ENCODE assay signal across 10 cellular contexts in genomic region chr3:14532691-14533456, GRCh38. TPM values are rescaled to one million over a fixed set of nuclear protein-coding genes. Genes with fewer than 3 reads are reported as not detected.
DNase-seq lines count a peak whose midpoint lies in the region; ATAC-seq, FAIRE-seq and TF ChIP-seq lines count a peak whose summit lies in the region.
"Had no signal": no experiment of that assay in that cellular context is flagged by ENCODE, and none has a peak within 500 bp of the region (broad histone marks: within the 10 kb centered on the region; RNA-seq: fewer than 3 reads in every experiment).

No MANE protein-coding gene starts in this region.

- H3K9ac ChIP-seq in duodenal mucosa (ENCODE audit: low read depth in 1 of 2, low read length in 2 of 2) = no peak overlapping the region
- H3K9ac ChIP-seq in mesenchymal stem cell (ENCODE audit: low read length) = no peak overlapping the region

- H3K9me3 ChIP-seq in duodenal mucosa (ENCODE audit: control insufficient read depth in 1 of 2, low read length in 2 of 2) (no peaks in the 10 kb centered on the region), mesenchymal stem cell (ENCODE audit: control insufficient read depth, low read length) (no peaks in the 10 kb centered on the region)
- no peaks in the 10 kb centered on the region for H3K9me3 ChIP-seq in CD4-positive, alpha-beta T cell (ENCODE audit: control insufficient read depth, low read length)

- no peak overlapping the region for H4K8ac ChIP-seq in mesenchymal stem cell (ENCODE audit: low read length)

- H2BK12ac ChIP-seq in mesenchymal stem cell (ENCODE audit: low read length in 2 of 2) = no peak overlapping the region

- WGBS in mesenchymal stem cell = 45% methylated on average over 20 of the region's 20 CpGs

- peaks cover 4% of the 10 kb centered on the region for H3K27me3 Mint-ChIP-seq in CD4-positive, alpha-beta T cell

- FAIRE-seq in D721Med (lab: Jason Lieb, UNC) = peak; percentile 95

- H3K4me1 ChIP-seq in duodenal mucosa (ENCODE audit: control insufficient read depth in 1 of 2, insufficient read depth in 2 of 2, low read length in 2 of 2) (peaks cover 7 to 10% of the 10 kb centered on the region in 2 donors), mesenchymal stem cell (ENCODE audit: control insufficient read depth, insufficient read depth, low read depth, low read length) (peaks cover 5% of the 10 kb centered on the region)

- CTCF ChIA-PET in CD4-positive, alpha-beta T cell (lab: Charles Lee) = no interaction called here

- peaks cover 0 to 3% of the 10 kb centered on the region in 2 donors for H3K27me3 ChIP-seq in duodenal mucosa (ENCODE audit: control insufficient read depth in 1 of 2, insufficient read depth in 2 of 2, low read length in 2 of 2)
- peaks cover 37 to 41% of the 10 kb centered on the region in 2 experiments for H3K27me3 ChIP-seq in mesenchymal stem cell (ENCODE audit: control insufficient read depth in 1 of 2, insufficient read depth in 1 of 2, low read length in 2 of 2)
- no peaks in the 10 kb centered on the region for H3K27me3 ChIP-seq in CD4-positive, alpha-beta T cell (ENCODE audit: control insufficient read depth, insufficient read depth, low read length)

- H3K14ac ChIP-seq in mesenchymal stem cell (ENCODE audit: low read length in 2 of 2) = no peak overlapping the region

- H2BK15ac ChIP-seq in mesenchymal stem cell (ENCODE audit: low read depth, poor library complexity, severe bottlenecking) = no peak overlapping the region

- TF ChIP-seq CTCF in D721Med (IDR thresholded peaks at IDR 0.05; ENCODE audit: insufficient read depth, missing control alignments) = no peak
- no peak for TF ChIP-seq CTCF in CD4-positive, alpha-beta T cell (IDR thresholded peaks at IDR 0.05)

- peak; percentile 91 for DNase-seq in D721Med (ENCODE audit: insufficient read length, low spot score)
- peak; percentile 62 for DNase-seq in NCI-H2081 treated with DMSO at 0.1 percent for 48 hours (lab: John Stamatoyannopoulos, UW)
- DNase-seq in mesenchymal stem cell = no peak
- no peak for DNase-seq in CD4-positive, alpha-beta T cell
- no peak for DNase-seq in activated gamma-delta T cell treated with Interleukin-2 at 50 U/mL for 16 hours
- DNase-seq in epidermal melanocyte (ENCODE audit: insufficient read length, low spot score) = no peak

- H4K91ac ChIP-seq in mesenchymal stem cell (ENCODE audit: low read length) = no peak overlapping the region

- no peak overlapping the region for H3K4me3 Mint-ChIP-seq in CD4-positive, alpha-beta T cell

- peak overlapping the region; percentile 42 for H2AFZ ChIP-seq in mesenchymal stem cell (ENCODE audit: low read depth, low read length)

- intact Hi-C loops in CD4-positive, alpha-beta T cell (cut with DNase I, micrococcal nuclease) = no loop called here

- no peak overlapping the region for H2BK5ac ChIP-seq in mesenchymal stem cell (ENCODE audit: low read depth, low read length, poor library complexity, severe bottlenecking)

- POLR2A ChIA-PET in CD4-positive, alpha-beta T cell (lab: Charles Lee) = no interaction called here

- H3K4me2 ChIP-seq in mesenchymal stem cell (ENCODE audit: low read length, poor library complexity, severe bottlenecking) = no peak overlapping the region

- H2BK120ac ChIP-seq in mesenchymal stem cell (ENCODE audit: low read depth, low read length) = no peak overlapping the region

- no peak overlapping the region for H3K4ac ChIP-seq in mesenchymal stem cell (ENCODE audit: low read depth in 1 of 2, low read length in 2 of 2)

- H3K79me1 ChIP-seq in mesenchymal stem cell (replicated peaks; ENCODE audit: low read length, poor library complexity, severe bottlenecking) = no peaks in the 10 kb centered on the region

- no peak overlapping the region for H3K27ac Mint-ChIP-seq in CD4-positive, alpha-beta T cell

- no peaks in the 10 kb centered on the region for H3K9me3 Mint-ChIP-seq in CD4-positive, alpha-beta T cell

- no peak overlapping the region for H3K23ac ChIP-seq in mesenchymal stem cell (ENCODE audit: low read length in 2 of 2)

- no peak overlapping the region for H2AK5ac ChIP-seq in mesenchymal stem cell (ENCODE audit: low read length, severe bottlenecking)

- ATAC-seq in CD4-positive, alpha-beta T cell (ENCODE audit: poor library complexity) = no peak
- no peak for ATAC-seq in HG03520 (IDR thresholded peaks at IDR 0.05; ENCODE audit: unreplicated experiment)
- ATAC-seq: activated CD4-positive, CD25-positive, alpha-beta regulatory T cell treated with anti-CD3 and anti-CD28 coated beads, Interleukin-2, amount 50 U/mL, for 24 hours had no signal

- H3K36me3 ChIP-seq in duodenal mucosa (ENCODE audit: control insufficient read depth in 1 of 2, insufficient read depth in 2 of 2, low read length in 2 of 2) = no peaks in the 10 kb centered on the region
- H3K36me3 ChIP-seq in mesenchymal stem cell (ENCODE audit: control insufficient read depth in 1 of 2, insufficient read depth in 2 of 2, low read depth in 1 of 2, low read length in 2 of 2) = no peaks in the 10 kb centered on the region

- H3K4me1 Mint-ChIP-seq in CD4-positive, alpha-beta T cell (ENCODE audit: low read depth) = no peaks in the 10 kb centered on the region

- no peaks in the 10 kb centered on the region for H3K36me3 Mint-ChIP-seq in CD4-positive, alpha-beta T cell (ENCODE audit: low read depth)

- no peak overlapping the region for H3K18ac ChIP-seq in mesenchymal stem cell (ENCODE audit: low read depth in 1 of 2, low read length in 2 of 2)

- peak overlapping the region; percentile 4 to 34 for H3K4me3 ChIP-seq in duodenal mucosa (ENCODE audit: low read depth in 1 of 2, low read length in 2 of 2)
- H3K4me3 ChIP-seq in mesenchymal stem cell (ENCODE audit: insufficient read depth in 1 of 2, low read depth in 1 of 2, low read length in 2 of 2) = no peak overlapping the region

- H3K27ac ChIP-seq in duodenal mucosa (ENCODE audit: low read depth, low read length) (no peak overlapping the region), mesenchymal stem cell (ENCODE audit: low read length, poor library complexity, severe bottlenecking) (no peak overlapping the region)
- H3K27ac ChIP-seq in CD4-positive, alpha-beta T cell (ENCODE audit: low read depth, low read length) = no peak overlapping the region

RNA-seq across cellular contexts. Expression of gene GRIP2, which starts 7.3 kb away (rescaled TPM):
- polyA plus RNA-seq in mesenchymal stem cell (2013, experiment 1 of 2) = 1.2 TPM
- polyA plus RNA-seq in mesenchymal stem cell (2013, experiment 2 of 2) = 1.1 TPM
- not detected for total RNA-seq in CD4-positive, alpha-beta T cell
- total RNA-seq: kidney epithelial cell had no signal

Comparison
In these comparisons a context has a peak if more than half of its experiments do, and no peak if none do; other contexts are left out.
1. DNase-seq: peak in D721Med (single experiment) and NCI-H2081 treated with DMSO at 0.1 percent for 48 hours (single experiment); none in mesenchymal stem cell (single experiment), CD4-positive, alpha-beta T cell (0 of 10), activated gamma-delta T cell treated with Interleukin-2 at 50 U/mL for 16 hours (single experiment) and epidermal melanocyte (single experiment).
2. H3K4me3 ChIP-seq: peak in duodenal mucosa (2 of 2); none in mesenchymal stem cell (0 of 2).